10 cellular contexts compared by ENCODE assay signal in genomic region chr7:20241491-20242261, GRCh38. TPM values are rescaled to one million over a fixed set of nuclear protein-coding genes. Genes with fewer than 3 reads are reported as not detected.
DNase-seq lines count a peak whose midpoint lies in the region; ATAC-seq and TF ChIP-seq lines count a peak whose summit lies in the region.
"Had no signal": no experiment of that assay in that cellular context is flagged by ENCODE, and none has a peak within 500 bp of the region (broad histone marks: within the 10 kb centered on the region; RNA-seq: fewer than 3 reads in every experiment).

No MANE protein-coding gene starts in this region.

- DNase-seq in DMS53 (lab: John Stamatoyannopoulos, UW) = peak; percentile 88
- peak; percentile 71 to 93 for DNase-seq in HAP-1 (ENCODE audit: low spot score in 2 of 2)
- DNase-seq in NCI-H187 treated with DMSO at 0.1 percent for 48 hours (lab: John Stamatoyannopoulos, UW) = peak; percentile 69
- peak; percentile 96 for DNase-seq in fibroblast of peridontal ligament (ENCODE audit: extremely low read depth)
- no peak for DNase-seq in nephron progenitor cell
- DNase-seq in psoas muscle = no peak
- DNase-seq: endodermal cell had no signal

- WGBS in psoas muscle, 3 donors = 70 to 73% (median 72%) methylated on average over 5 of the region's 5 CpGs

- in situ Hi-C loops in HAP-1 (cut with MboI; ENCODE audit: low sequenced_read_pairs) = no loop called here

- ATAC-seq in psoas muscle (no peak), GM21515 (IDR thresholded peaks at IDR 0.05; ENCODE audit: unreplicated experiment) (no peak)
- no peak for ATAC-seq in activated CD4-positive, CD25-positive, alpha-beta regulatory T cell treated with anti-CD3 and anti-CD28 coated beads, Interleukin-2, amount 50 U/mL, for 24 hours

- no peaks in the 10 kb centered on the region for H3K36me3 ChIP-seq in HAP-1 (replicated peaks)
- no peaks in the 10 kb centered on the region for H3K36me3 ChIP-seq in psoas muscle (ENCODE audit: insufficient read depth in 1 of 2, low read depth in 1 of 2)
- H3K36me3 ChIP-seq: SJCRH30 had no signal

- peaks cover 18% of the 10 kb centered on the region for H3K4me1 ChIP-seq in HAP-1
- no peaks in the 10 kb centered on the region for H3K4me1 ChIP-seq in psoas muscle

- H3K4me3 Mint-ChIP-seq in nephron progenitor cell = no peak overlapping the region
- H3K4me3 Mint-ChIP-seq: endodermal cell had no signal

- no peaks in the 10 kb centered on the region for H3K27me3 ChIP-seq in HAP-1 (ENCODE audit: low read depth)
- H3K27me3 ChIP-seq in psoas muscle (ENCODE audit: insufficient read depth in 3 of 3, low read length in 2 of 3) = no peaks in the 10 kb centered on the region
- H3K27me3 ChIP-seq: SJCRH30 had no signal

- peaks cover 12% of the 10 kb centered on the region for H3K4me1 Mint-ChIP-seq in nephron progenitor cell

- intact Hi-C loops in psoas muscle (cut with DNase I) = no loop called here

- H3K4me3 ChIP-seq in HAP-1 = no peak overlapping the region
- H3K4me3 ChIP-seq in psoas muscle = no peak overlapping the region
- H3K4me3 ChIP-seq: SJCRH30 had no signal

- no peaks in the 10 kb centered on the region for H3K36me3 Mint-ChIP-seq in nephron progenitor cell (ENCODE audit: low read depth)

- H3K27me3 Mint-ChIP-seq in nephron progenitor cell (ENCODE audit: low read depth, poor library complexity) = peaks cover 3% of the 10 kb centered on the region

- H3K27ac Mint-ChIP-seq in nephron progenitor cell = no peak overlapping the region
- H3K27ac Mint-ChIP-seq: endodermal cell had no signal

- no peak overlapping the region for H3K27ac ChIP-seq in psoas muscle
- H3K27ac ChIP-seq: SJCRH30 had no signal

- H3K9me3 ChIP-seq in HAP-1 (no peaks in the 10 kb centered on the region), psoas muscle (no peaks in the 10 kb centered on the region)
- H3K9me3 ChIP-seq: SJCRH30 had no signal

- H3K9me3 Mint-ChIP-seq in nephron progenitor cell = no peaks in the 10 kb centered on the region
- H3K9me3 Mint-ChIP-seq: endodermal cell had no signal

- TF ChIP-seq CTCF in nephron progenitor cell (IDR thresholded peaks at IDR 0.05) = no peak
- TF ChIP-seq CTCF in psoas muscle (IDR thresholded peaks at IDR 0.05) = no peak

RNA-seq across cellular contexts. Expression of gene MACC1, which starts 24.5 kb away (rescaled TPM):
- total RNA-seq in psoas muscle = under 1 TPM in 1 of 4 donors, not detected in 3; 0.04 TPM
- polyA plus RNA-seq in psoas muscle = under 1 TPM in 1 of 3 donors, not detected in 2; under 0.01 TPM

Comparison
In these comparisons a context has a peak if more than half of its experiments do, and no peak if none do; other contexts are left out.
1. DNase-seq: peak in DMS53 (single experiment), HAP-1 (2 of 2), NCI-H187 treated with DMSO at 0.1 percent for 48 hours (single experiment) and fibroblast of peridontal ligament (single experiment); none in nephron progenitor cell (single experiment) and psoas muscle (0 of 2).